8 cellular contexts compared by ENCODE assay signal in genomic region chr12:1595026-1595561, GRCh38. TPM values are rescaled to one million over a fixed set of nuclear protein-coding genes. Genes with fewer than 3 reads are reported as not detected.
DNase-seq lines count a peak whose midpoint lies in the region; ATAC-seq and TF ChIP-seq lines count a peak whose summit lies in the region.

No MANE protein-coding gene starts in this region.

- H3K9me3 ChIP-seq in CD4-positive, CD25-positive, alpha-beta regulatory T cell (ENCODE audit: control insufficient read depth in 2 of 2, low read length in 2 of 2), result no peaks in the 10 kb centered on the region
- no peaks in the 10 kb centered on the region for H3K9me3 ChIP-seq in upper lobe of left lung

- peaks cover 6% of the 10 kb centered on the region for H3K36me3 Mint-ChIP-seq in CD4-positive, CD25-positive, alpha-beta regulatory T cell
- peaks cover 3% of the 10 kb centered on the region for H3K36me3 Mint-ChIP-seq in IgD-negative memory B cell

- H3K4me3 Mint-ChIP-seq in CD4-positive, CD25-positive, alpha-beta regulatory T cell, result peak overlapping the region; percentile 91 to 97 (median 96)
- peak overlapping the region; percentile 82 to 97 (median 90) for H3K4me3 Mint-ChIP-seq in IgD-negative memory B cell

- peaks cover 0 to 2% (median 0%) of the 10 kb centered on the region in 7 donors for H3K9me3 Mint-ChIP-seq in CD4-positive, CD25-positive, alpha-beta regulatory T cell
- H3K9me3 Mint-ChIP-seq in IgD-negative memory B cell, result no peaks in the 10 kb centered on the region

- DNase-seq in CD4-positive, CD25-positive, alpha-beta regulatory T cell, result no peak
- DNase-seq in caudate nucleus (lab: John Stamatoyannopoulos, UW), result peak in 17 of 61 donors; percentile 14 to 73 (median 42)
- DNase-seq in medulla oblongata (ENCODE audit: extremely low spot score), result peak; percentile 90
- no peak for DNase-seq in upper lobe of left lung
- DNase-seq in stimulated activated CD4-positive, alpha-beta T cell treated with anti-CD3 and anti-CD28 coated beads, Interleukin-1b, Interleukin-23, amount 100 ng/mL, for 48 hours, result no peak
- no peak for DNase-seq in glomerular visceral epithelial cell (ENCODE audit: extremely low spot score)

- no peaks in the 10 kb centered on the region for H3K36me3 ChIP-seq in CD4-positive, CD25-positive, alpha-beta regulatory T cell (ENCODE audit: control insufficient read depth, insufficient read depth, low read length)
- H3K36me3 ChIP-seq in upper lobe of left lung, result no peaks in the 10 kb centered on the region

- H3K27ac ChIP-seq in CD4-positive, CD25-positive, alpha-beta regulatory T cell (ENCODE audit: insufficient read depth, low read length, poor library complexity, severe bottlenecking), result peak overlapping the region; percentile 81
- H3K27ac ChIP-seq in caudate nucleus (ENCODE audit: low read depth, low read length) (peak overlapping the region; percentile 100), upper lobe of left lung (peak overlapping the region; percentile 91 to 98 (median 93))

- peaks cover 12 to 42% (median 35%) of the 10 kb centered on the region in 4 donors for H3K4me1 Mint-ChIP-seq in CD4-positive, CD25-positive, alpha-beta regulatory T cell
- H3K4me1 Mint-ChIP-seq in IgD-negative memory B cell, result peaks cover 24 to 32% (median 31%) of the 10 kb centered on the region in 3 donors

- peak overlapping the region; percentile 76 for H3K4me3 ChIP-seq in CD4-positive, CD25-positive, alpha-beta regulatory T cell (ENCODE audit: low read depth, low read length)
- peak overlapping the region; percentile 42 to 91 (median 80) for H3K4me3 ChIP-seq in upper lobe of left lung

- peak overlapping the region; percentile 94 to 99 (median 97) for H3K27ac Mint-ChIP-seq in CD4-positive, CD25-positive, alpha-beta regulatory T cell
- peak overlapping the region; percentile 84 to 94 (median 92) for H3K27ac Mint-ChIP-seq in IgD-negative memory B cell

- no peaks in the 10 kb centered on the region for H3K27me3 ChIP-seq in CD4-positive, CD25-positive, alpha-beta regulatory T cell (ENCODE audit: control insufficient read depth, insufficient read depth, low read length)
- no peaks in the 10 kb centered on the region for H3K27me3 ChIP-seq in upper lobe of left lung

- peaks cover 42% of the 10 kb centered on the region for H3K4me1 ChIP-seq in CD4-positive, CD25-positive, alpha-beta regulatory T cell (ENCODE audit: control insufficient read depth, insufficient read depth, low read length, poor library complexity, severe bottlenecking)
- H3K4me1 ChIP-seq in upper lobe of left lung, result peaks cover 37 to 47% (median 42%) of the 10 kb centered on the region in 4 donors

- no peak for TF ChIP-seq CTCF in upper lobe of left lung (IDR thresholded peaks at IDR 0.05)

- H3K27me3 Mint-ChIP-seq in CD4-positive, CD25-positive, alpha-beta regulatory T cell, result no peaks in the 10 kb centered on the region
- no peaks in the 10 kb centered on the region for H3K27me3 Mint-ChIP-seq in IgD-negative memory B cell

- ATAC-seq in CD4-positive, CD25-positive, alpha-beta regulatory T cell (ENCODE audit: low read depth in 2 of 2), result no peak
- ATAC-seq in upper lobe of left lung (ENCODE audit: low FRiP score in 2 of 2) (peak in 1 of 2 donors; percentile 5), GM19351 (IDR thresholded peaks at IDR 0.05; ENCODE audit: unreplicated experiment) (no peak)

- WGBS in upper lobe of left lung, 2 donors, result 9 to 10% methylated on average over 19 of the region's 19 CpGs

- no peak for TF ChIP-seq EP300 in upper lobe of left lung (IDR thresholded peaks at IDR 0.05)

- TF ChIP-seq POLR2A in upper lobe of left lung (IDR thresholded peaks at IDR 0.05), result no peak

RNA-seq across cellular contexts. Expression of gene FBXL14, which starts 0.7 kb away (rescaled TPM):
- 26.0 TPM for total RNA-seq in CD4-positive, CD25-positive, alpha-beta regulatory T cell
- 10 to 100 TPM; 18.5 to 24.3 (median 23.7) TPM for polyA plus RNA-seq in CD4-positive, CD25-positive, alpha-beta regulatory T cell
- 20.5 TPM for polyA plus RNA-seq in IgD-negative memory B cell
- total RNA-seq in upper lobe of left lung, result 10 to 100 TPM in 4 of 6 donors, 1 to 10 TPM in 2; 8.5 to 22.0 (median 14.4) TPM

RNA-seq across cellular contexts. Expression of gene WNT5B, which starts 33.9 kb away (rescaled TPM):
- not detected for total RNA-seq in CD4-positive, CD25-positive, alpha-beta regulatory T cell
- polyA plus RNA-seq in CD4-positive, CD25-positive, alpha-beta regulatory T cell, result not detected
- 0.33 TPM for polyA plus RNA-seq in IgD-negative memory B cell
- total RNA-seq in upper lobe of left lung, result 1 to 10 TPM in 5 of 6 donors, not detected in 1; 5.8 to 9.7 (median 7.0) TPM
